ENCODE assay signal across 11 cellular contexts in genomic region chr17:82866521-82867214, GRCh38. TPM values are rescaled to one million over a fixed set of nuclear protein-coding genes. Genes with fewer than 3 reads are reported as not detected.
DNase-seq lines count a peak whose midpoint lies in the region; ATAC-seq lines count a peak whose summit lies in the region.
"Had no signal": no experiment of that assay in that cellular context is flagged by ENCODE, and none has a peak within 500 bp of the region (broad histone marks: within the 10 kb centered on the region; RNA-seq: fewer than 3 reads in every experiment).

No MANE protein-coding gene starts in this region.

- DNase-seq in NCI-H2227 (lab: John Stamatoyannopoulos, UW; ENCODE audit: unreplicated experiment) (peak; percentile 23), NCI-H2227 treated with DMSO at 0.1 percent for 48 hours (lab: John Stamatoyannopoulos, UW) (no peak), amniotic epithelial cell (ENCODE audit: low read depth) (peak; percentile 76), hepatic stellate cell (ENCODE audit: low spot score) (peak; percentile 86), SW 1271 (lab: John Stamatoyannopoulos, UW) (no peak), NCI-H2171 (lab: John Stamatoyannopoulos, UW) (no peak)
- DNase-seq: NCI-H2107 had no signal

- peaks cover 60% of the 10 kb centered on the region for H3K4me1 ChIP-seq in thymus (ENCODE audit: control insufficient read depth, insufficient read depth, low read length)

- H3K9me3 ChIP-seq in thymus (ENCODE audit: control insufficient read depth), result no peaks in the 10 kb centered on the region
- H3K9me3 ChIP-seq: A549 had no signal

- no peak for ATAC-seq in HG03135 (IDR thresholded peaks at IDR 0.05; ENCODE audit: unreplicated experiment)
- ATAC-seq: A549 had no signal

- H3K27me3 ChIP-seq in thymus (ENCODE audit: control insufficient read depth, insufficient read depth), result no peaks in the 10 kb centered on the region

- no peak overlapping the region for H3K4me3 ChIP-seq in thymus (ENCODE audit: low read length)
- H3K4me3 ChIP-seq: A549 had no signal

- H3K27ac ChIP-seq in thymus (ENCODE audit: low read depth), result peak overlapping the region; percentile 66
- H3K27ac ChIP-seq: A549, parathyroid adenoma had no signal

- 80% methylated on average over 14 of the region's 14 CpGs for WGBS in thymus

- H3K36me3 ChIP-seq in thymus (ENCODE audit: control insufficient read depth, insufficient read depth), result peaks cover 13% of the 10 kb centered on the region

RNA-seq across cellular contexts. Expression of gene ZNF750, which starts 26.8 kb away (rescaled TPM):
- polyA plus RNA-seq in thymus, result 4.1 TPM
- polyA plus RNA-seq: A549 had no signal

Comparison
In these comparisons a context has a peak if more than half of its experiments do, and no peak if none do; other contexts are left out.
1. DNase-seq: peak in NCI-H2227 (single experiment), amniotic epithelial cell (single experiment) and hepatic stellate cell (single experiment); none in NCI-H2227 treated with DMSO at 0.1 percent for 48 hours (single experiment), SW 1271 (0 of 2) and NCI-H2171 (single experiment).